8 cellular contexts compared by ENCODE assay signal in the genomic region with DNA sequence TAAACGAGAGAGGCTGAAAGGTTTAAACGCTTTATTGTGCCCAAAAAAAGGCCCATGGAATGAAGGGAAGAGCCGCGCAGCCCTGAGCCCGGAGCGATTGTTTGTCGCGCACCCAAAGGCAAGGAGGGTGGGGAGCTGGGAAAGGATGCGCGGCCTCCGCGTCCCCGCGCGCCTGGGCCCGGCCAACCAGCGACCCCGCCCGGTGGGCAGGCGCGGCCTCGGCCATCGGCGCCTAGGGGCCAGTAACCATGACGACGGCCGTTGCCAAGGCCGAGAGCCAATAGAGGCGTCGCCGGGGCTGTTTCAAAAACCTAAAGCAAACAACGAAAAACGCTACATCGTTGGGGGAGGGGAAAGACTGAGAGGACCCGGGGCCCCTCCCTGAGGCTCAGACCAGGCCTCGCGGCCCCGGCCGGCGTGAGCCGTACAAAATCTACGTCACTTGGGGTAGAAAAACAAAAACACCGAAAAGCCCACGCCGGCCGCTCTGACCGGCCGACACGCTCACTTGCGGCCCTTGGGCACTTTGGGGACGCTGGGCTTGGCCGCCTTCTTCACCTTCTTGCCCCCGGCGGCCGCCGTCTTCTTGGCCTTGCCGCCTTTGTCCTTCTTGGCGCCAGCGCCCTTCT. TPM values are rescaled to one million over a fixed set of nuclear protein-coding genes. Genes with fewer than 3 reads are reported as not detected.
DNase-seq lines count a peak whose midpoint lies in the region; ATAC-seq and TF ChIP-seq lines count a peak whose summit lies in the region.

No MANE protein-coding gene starts in this region.

- ATAC-seq in HG03354 (IDR thresholded peaks at IDR 0.05; ENCODE audit: poor library complexity, severe bottlenecking, unreplicated experiment): peak; percentile 39

- H3K9me3 ChIP-seq in liver (ENCODE audit: control insufficient read depth in 4 of 4, low read length in 3 of 4): no peaks in the 10 kb centered on the region

- peak overlapping the region; percentile 75 to 88 (median 82) for H3K4me3 ChIP-seq in liver (ENCODE audit: low read depth in 1 of 3, low read length in 3 of 3)

- no peak for TF ChIP-seq CTCF in liver (IDR thresholded peaks at IDR 0.05; ENCODE audit: low read depth, low read length, missing input control)

- no peak for TF ChIP-seq RAD21 in liver (IDR thresholded peaks at IDR 0.05)

- peaks cover 34% of the 10 kb centered on the region for H3K4me1 Mint-ChIP-seq in activated CD4-positive, alpha-beta memory T cell treated with anti-CD3 and anti-CD28 coated beads, Interleukin-2, amount 10 ng/mL, durations not matched to agents 7 days and 5 days

- under 1% methylated on average over 59 of the region's 59 CpGs for WGBS in liver

- H3K27me3 Mint-ChIP-seq in activated CD4-positive, alpha-beta memory T cell treated with anti-CD3 and anti-CD28 coated beads, Interleukin-2, amount 10 ng/mL, durations not matched to agents 7 days and 5 days: no peaks in the 10 kb centered on the region

- peak overlapping the region; percentile 75 to 77 for H3K27ac ChIP-seq in liver (ENCODE audit: low read depth in 1 of 2, low read length in 2 of 2)

- peak overlapping the region; percentile 95 for H3K4me3 Mint-ChIP-seq in activated CD4-positive, alpha-beta memory T cell treated with anti-CD3 and anti-CD28 coated beads, Interleukin-2, amount 10 ng/mL, durations not matched to agents 7 days and 5 days

- DNase-seq in ELF-1 (ENCODE audit: low read depth, low spot score) (peak; percentile 97), NCI-H510A (lab: John Stamatoyannopoulos, UW) (peak; percentile 72), OCI-M2 (lab: John Stamatoyannopoulos, UW; ENCODE audit: unreplicated experiment) (no peak)
- DNase-seq in activated CD4-positive, alpha-beta memory T cell treated with anti-CD3 and anti-CD28 coated beads, Interleukin-2, amount 10 ng/mL, durations not matched to agents 7 days and 5 days: peak; percentile 74
- peak; percentile 32 for DNase-seq in effector CD4-positive, alpha-beta T cell
- peak; percentile 45 for DNase-seq in stimulated activated CD4-positive, alpha-beta T cell treated with anti-CD3 and anti-CD28 coated beads, Interleukin-4, amount 100 ng/mL, for 1 hour

- H3K9ac ChIP-seq in liver (ENCODE audit: low read depth in 1 of 2, low read length in 2 of 2): peak overlapping the region; percentile 32 to 82

- no peaks in the 10 kb centered on the region for H3K27me3 ChIP-seq in liver (ENCODE audit: control insufficient read depth in 4 of 4, insufficient read depth in 4 of 4, low read length in 3 of 4)

- H3K27ac Mint-ChIP-seq in activated CD4-positive, alpha-beta memory T cell treated with anti-CD3 and anti-CD28 coated beads, Interleukin-2, amount 10 ng/mL, durations not matched to agents 7 days and 5 days: peak overlapping the region; percentile 79

- POLR2A ChIA-PET in activated CD4-positive, alpha-beta memory T cell treated with anti-CD3 and anti-CD28 coated beads, Interleukin-2, amount 10 ng/mL, durations not matched to agents 7 days and 5 days (lab: Charles Lee): interaction anchor here (0.6 to 8.4 kb wide), 27 partner anchors 8 to 634 kb away, joined by 3 to 197 read pairs (median 12); partner anchors contain the start of genes ACAD9, CFAP92, CNBP and COPG1

- H3K36me3 Mint-ChIP-seq in activated CD4-positive, alpha-beta memory T cell treated with anti-CD3 and anti-CD28 coated beads, Interleukin-2, amount 10 ng/mL, durations not matched to agents 7 days and 5 days (ENCODE audit: low read depth): peaks cover 19% of the 10 kb centered on the region

- no peaks in the 10 kb centered on the region for H3K9me3 Mint-ChIP-seq in activated CD4-positive, alpha-beta memory T cell treated with anti-CD3 and anti-CD28 coated beads, Interleukin-2, amount 10 ng/mL, durations not matched to agents 7 days and 5 days

- peaks cover 9 to 22% (median 19%) of the 10 kb centered on the region in 4 donors for H3K4me1 ChIP-seq in liver (ENCODE audit: control insufficient read depth in 4 of 4, insufficient read depth in 4 of 4, low read length in 3 of 4)

- H3K36me3 ChIP-seq in liver (ENCODE audit: control insufficient read depth in 4 of 4, insufficient read depth in 3 of 4, low read depth in 1 of 4, low read length in 3 of 4): no peaks in the 10 kb centered on the region

- CTCF ChIA-PET in activated CD4-positive, alpha-beta memory T cell treated with anti-CD3 and anti-CD28 coated beads, Interleukin-2, amount 10 ng/mL, durations not matched to agents 7 days and 5 days (lab: Charles Lee): interaction anchor here (1.7 to 2.4 kb wide), 5 partner anchors 12 to 345 kb away, joined by 4 to 12 read pairs (median 9); no protein-coding TSS in a partner anchor

TF ChIP-seq in liver, 16 proteins besides CTCF, POLR2A, EP300 and RAD21:
- TF ChIP-seq JUND (IDR thresholded peaks at IDR 0.05) (no peak), SP1 (IDR thresholded peaks at IDR 0.05) (peak; percentile 43), RXRA (IDR thresholded peaks at IDR 0.05) (peak in 1 of 2 donors; percentile 20)
TF ChIP-seq in liver: peak in this region for 2.

RNA-seq across cellular contexts. Expression of gene HMCES, which starts 36.2 kb away (rescaled TPM):
- total RNA-seq in activated CD4-positive, alpha-beta memory T cell treated with anti-CD3 and anti-CD28 coated beads, Interleukin-2, amount 10 ng/mL, durations not matched to agents 7 days and 5 days: 10 to 100 TPM; 45.7 to 50.1 TPM
- 10 to 100 TPM; 13.7 to 18.2 TPM for total RNA-seq in liver
- polyA plus RNA-seq in liver: 10 to 100 TPM; 15.3 to 15.4 TPM
